ENCODE assay signal across 21 cellular contexts in genomic region chr2:177887722-177888121, GRCh38.
A peak's percentile ranks its signal among the peaks of the same experiment; 100 is the strongest.
DNase-seq lines count a peak whose midpoint lies in the region; ATAC-seq and TF ChIP-seq lines count a peak whose summit lies in the region.
"Had no signal": no experiment of that assay in that cellular context is flagged by ENCODE, and none has a peak within 500 bp of the region (broad histone marks: within the 10 kb centered on the region; RNA-seq: fewer than 3 reads in every experiment).

No MANE protein-coding gene starts in this region.

- H3K9ac ChIP-seq in skeletal muscle tissue (ENCODE audit: low read depth in 1 of 3, low read length in 3 of 3) = no peak overlapping the region
- H3K9ac ChIP-seq: BLaER1 had no signal

- no peak for TF ChIP-seq CTCF in psoas muscle (IDR thresholded peaks at IDR 0.05)

- H3K4me1 ChIP-seq in psoas muscle (peaks cover 34% of the 10 kb centered on the region), skeletal muscle tissue (ENCODE audit: control insufficient read depth in 3 of 3, insufficient read depth in 3 of 3, low read length in 3 of 3) (peaks cover 17 to 18% (median 17%) of the 10 kb centered on the region in 3 donors)
- H3K4me1 ChIP-seq: BE2C, BLaER1 had no signal

- intact Hi-C loops in psoas muscle (cut with DNase I) = no loop called here

- ATAC-seq in left lobe of liver = peak; percentile 38
- ATAC-seq in psoas muscle = peak in 2 of 4 donors; percentile 26 to 55
- ATAC-seq in HG03045 (IDR thresholded peaks at IDR 0.05; ENCODE audit: unreplicated experiment) = no peak

- H3K4me3 ChIP-seq in psoas muscle = peak overlapping the region; percentile 54
- H3K4me3 ChIP-seq in skeletal muscle tissue (ENCODE audit: low read length in 3 of 3) = peak overlapping the region in 2 of 3 donors; percentile 17 to 52
- H3K4me3 ChIP-seq: BLaER1 had no signal

- H3K36me3 ChIP-seq in psoas muscle (ENCODE audit: insufficient read depth in 1 of 2, low read depth in 1 of 2) = no peaks in the 10 kb centered on the region
- no peaks in the 10 kb centered on the region for H3K36me3 ChIP-seq in skeletal muscle tissue (ENCODE audit: control insufficient read depth in 3 of 3, insufficient read depth in 3 of 3, low read length in 3 of 3)
- H3K36me3 ChIP-seq: BE2C, BLaER1 had no signal

- H3K9me3 ChIP-seq in psoas muscle (no peaks in the 10 kb centered on the region), skeletal muscle tissue (ENCODE audit: control insufficient read depth in 3 of 3, low read length in 3 of 3) (no peaks in the 10 kb centered on the region)
- H3K9me3 ChIP-seq: BE2C, BLaER1 had no signal

- 46 to 73% (median 52%) methylated on average over 3 of the region's 3 CpGs for WGBS in psoas muscle, 3 donors

- peak overlapping the region; percentile 74 for H3K27ac ChIP-seq in psoas muscle
- H3K27ac ChIP-seq in skeletal muscle tissue (ENCODE audit: low read depth, low read length) = peak overlapping the region; percentile 32
- H3K27ac ChIP-seq: BLaER1 had no signal

- DNase-seq in left lobe of liver (ENCODE audit: low spot score) = no peak
- DNase-seq in myocyte (ENCODE audit: low read depth) = peak; percentile 61
- no peak for DNase-seq in psoas muscle
- no peak for DNase-seq in DMS79 treated with DMSO at 0.1 percent for 48 hours (lab: John Stamatoyannopoulos, UW)
- no peak for DNase-seq in NCI-H2227 treated with DMSO at 0.1 percent for 48 hours (lab: John Stamatoyannopoulos, UW)
- DNase-seq: 8988T; ACHN; BE2C; C1 segment of cervical spinal cord; CD4-positive, alpha-beta memory T cell; CD4-positive, CD25-positive, alpha-beta regulatory T cell; CD8-positive, alpha-beta memory T cell; COR-L47; DMS 273 treated with DMSO at 0.1 percent for 48 hours; DMS153; DMS53; DMS79; GF-D8 had no signal

- H3K27me3 ChIP-seq in psoas muscle (ENCODE audit: insufficient read depth in 3 of 3, low read length in 2 of 3) (no peaks in the 10 kb centered on the region), skeletal muscle tissue (ENCODE audit: control insufficient read depth in 3 of 3, insufficient read depth in 3 of 3, low read length in 3 of 3) (no peaks in the 10 kb centered on the region)
- H3K27me3 ChIP-seq: BE2C, BLaER1 had no signal
